ENCODE assay signal across 2 cellular contexts in the genomic region with DNA sequence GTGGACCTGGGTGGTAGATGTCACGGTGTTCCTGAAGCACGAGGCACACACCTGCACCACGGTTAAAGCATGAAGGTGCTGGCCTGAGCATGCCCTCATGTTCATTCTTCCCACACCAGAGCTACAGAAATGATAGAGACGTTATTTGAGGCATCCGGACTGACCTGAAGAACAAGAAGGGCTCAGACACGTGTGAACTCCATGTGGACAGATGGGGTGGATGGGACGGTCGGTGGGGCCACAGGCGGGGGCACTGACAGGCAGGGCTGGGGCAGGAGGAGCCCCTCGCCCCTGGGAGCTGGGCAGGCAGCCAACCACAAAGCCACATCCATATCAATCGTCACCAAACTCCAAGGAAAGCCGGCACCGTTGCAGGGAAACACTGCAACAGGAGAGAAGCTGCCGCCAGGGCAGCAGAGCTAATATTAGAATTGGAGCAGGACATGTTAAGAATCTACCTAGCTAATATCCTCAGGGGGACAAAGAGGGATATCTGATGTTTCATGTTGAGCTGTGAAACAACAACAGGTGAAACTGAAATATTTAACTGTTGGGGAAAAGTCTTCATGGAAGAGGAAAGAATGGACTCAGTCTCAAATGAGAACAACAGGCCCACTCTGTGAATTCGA.
A peak's percentile ranks its signal among the peaks of the same experiment; 100 is the strongest.
TF ChIP-seq lines count a peak whose summit lies in the region.

No MANE protein-coding gene starts in this region.

TF ChIP-seq in IMR-90, 13 proteins besides CTCF, POLR2A, EP300 and RAD21:
- TF ChIP-seq CHD1 (IDR thresholded peaks at IDR 0.05; ENCODE audit: low read depth, low read length) = no peak
- TF ChIP-seq RCOR1 (IDR thresholded peaks at IDR 0.05; ENCODE audit: insufficient replicate concordance, low read length) = no peak
- TF ChIP-seq MXI1 (IDR thresholded peaks at IDR 0.05; ENCODE audit: borderline replicate concordance, low read depth, low read length) = no peak
- TF ChIP-seq RFX5 (IDR thresholded peaks at IDR 0.05; ENCODE audit: low read depth, low read length) = no peak
- no peak for TF ChIP-seq CEBPB (IDR thresholded peaks at IDR 0.05; ENCODE audit: low read depth, low read length)
- no peak for TF ChIP-seq MAZ (IDR thresholded peaks at IDR 0.05; ENCODE audit: borderline replicate concordance, low read depth, low read length)
- TF ChIP-seq SMC3 (IDR thresholded peaks at IDR 0.05; ENCODE audit: low read depth, low read length) = no peak
- TF ChIP-seq BHLHE40 (IDR thresholded peaks at IDR 0.05; ENCODE audit: low read depth, low read length) = no peak
- no peak for TF ChIP-seq MAFK (IDR thresholded peaks at IDR 0.05; ENCODE audit: low read depth, low read length)
- no peak for TF ChIP-seq FOS (IDR thresholded peaks at IDR 0.05; ENCODE audit: low read depth, low read length)
- TF ChIP-seq, protein P1, sequence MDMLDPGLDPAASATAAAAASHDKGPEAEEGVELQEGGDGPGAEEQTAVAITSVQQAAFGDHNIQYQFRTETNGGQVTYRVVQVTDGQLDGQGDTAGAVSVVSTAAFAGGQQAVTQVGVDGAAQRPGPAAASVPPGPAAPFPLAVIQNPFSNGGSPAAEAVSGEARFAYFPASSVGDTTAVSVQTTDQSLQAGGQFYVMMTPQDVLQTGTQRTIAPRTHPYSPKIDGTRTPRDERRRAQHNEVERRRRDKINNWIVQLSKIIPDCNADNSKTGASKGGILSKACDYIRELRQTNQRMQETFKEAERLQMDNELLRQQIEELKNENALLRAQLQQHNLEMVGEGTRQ (IDR thresholded peaks at IDR 0.05; ENCODE audit: low read depth, low read length) = no peak
- TF ChIP-seq NFE2L2 (IDR thresholded peaks at IDR 0.05; ENCODE audit: low read depth, low read length) = no peak
- TF ChIP-seq, protein P2, sequence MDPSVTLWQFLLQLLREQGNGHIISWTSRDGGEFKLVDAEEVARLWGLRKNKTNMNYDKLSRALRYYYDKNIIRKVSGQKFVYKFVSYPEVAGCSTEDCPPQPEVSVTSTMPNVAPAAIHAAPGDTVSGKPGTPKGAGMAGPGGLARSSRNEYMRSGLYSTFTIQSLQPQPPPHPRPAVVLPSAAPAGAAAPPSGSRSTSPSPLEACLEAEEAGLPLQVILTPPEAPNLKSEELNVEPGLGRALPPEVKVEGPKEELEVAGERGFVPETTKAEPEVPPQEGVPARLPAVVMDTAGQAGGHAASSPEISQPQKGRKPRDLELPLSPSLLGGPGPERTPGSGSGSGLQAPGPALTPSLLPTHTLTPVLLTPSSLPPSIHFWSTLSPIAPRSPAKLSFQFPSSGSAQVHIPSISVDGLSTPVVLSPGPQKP (IDR thresholded peaks at IDR 0.05; ENCODE audit: borderline replicate concordance, low read depth, low read length) = no peak
TF ChIP-seq in IMR-90: peak in this region for 0.

TF ChIP-seq in HepG2, 621 proteins besides CTCF, POLR2A, EP300 and RAD21:
- TF ChIP-seq ZNF790 (CRISPR knock-in tag; IDR thresholded peaks at IDR 0.05; ENCODE audit: borderline replicate concordance) (no peak), SATB2 (CRISPR knock-in tag; IDR thresholded peaks at IDR 0.05) (no peak), ZNF878 (CRISPR knock-in tag; IDR thresholded peaks at IDR 0.05) (no peak), MTA1 (CRISPR knock-in tag; IDR thresholded peaks at IDR 0.05; ENCODE audit: borderline replicate concordance) (no peak), RFX5 (IDR thresholded peaks at IDR 0.05; ENCODE audit: low read depth, low read length) (0 out of 2 replicates have a peak, but pooled peaks have one; percentile 28)
- TF ChIP-seq, protein P3, sequence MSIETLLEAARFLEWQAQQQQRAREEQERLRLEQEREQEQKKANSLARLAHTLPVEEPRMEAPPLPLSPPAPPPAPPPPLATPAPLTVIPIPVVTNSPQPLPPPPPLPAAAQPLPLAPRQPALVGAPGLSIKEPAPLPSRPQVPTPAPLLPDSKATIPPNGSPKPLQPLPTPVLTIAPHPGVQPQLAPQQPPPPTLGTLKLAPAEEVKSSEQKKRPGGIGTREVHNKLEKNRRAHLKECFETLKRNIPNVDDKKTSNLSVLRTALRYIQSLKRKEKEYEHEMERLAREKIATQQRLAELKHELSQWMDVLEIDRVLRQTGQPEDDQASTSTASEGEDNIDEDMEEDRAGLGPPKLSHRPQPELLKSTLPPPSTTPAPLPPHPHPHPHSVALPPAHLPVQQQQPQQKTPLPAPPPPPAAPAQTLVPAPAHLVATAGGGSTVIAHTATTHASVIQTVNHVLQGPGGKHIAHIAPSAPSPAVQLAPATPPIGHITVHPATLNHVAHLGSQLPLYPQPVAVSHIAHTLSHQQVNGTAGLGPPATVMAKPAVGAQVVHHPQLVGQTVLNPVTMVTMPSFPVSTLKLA (IDR thresholded peaks at IDR 0.05) = peak; percentile 75
